ENCODE assay signal across 30 cellular contexts in genomic region chr2:143823856-143824255, GRCh38.
"Had no signal": no experiment of that assay in that cellular context is flagged by ENCODE, and none has a peak within 500 bp of the region (broad histone marks: within the 10 kb centered on the region; RNA-seq: fewer than 3 reads in every experiment).

No MANE protein-coding gene starts in this region.

- DNase-seq: activated CD4-positive, alpha-beta T cell treated with anti-CD3 and anti-CD28 coated beads for 4 hours; activated CD4-positive, alpha-beta T cell treated with anti-CD3 and anti-CD28 coated beads, Interleukin-2, amount 50 U/mL, for 4 hours; activated effector memory CD4-positive, alpha-beta T cell treated with anti-CD3 and anti-CD28 coated beads, Interleukin-2, amount 50 U/mL, for 16 hours; activated naive CD4-positive, alpha-beta T cell treated with anti-CD3 and anti-CD28 coated beads for 36 hours; activated naive CD8-positive, alpha-beta T cell treated with anti-CD3 and anti-CD28 coated beads for 36 hours; activated T-cell treated with anti-CD3 and anti-CD28 coated beads, Interleukin-2, amount 50 U/mL, for 1 hour; adrenal gland; brain microvascular endothelial cell; cortex of kidney; effector memory CD8-positive, alpha-beta T cell; erythroblast; hippocampal formation; kidney; left colon; mammary epithelial cell; naive thymus-derived CD4-positive, alpha-beta T cell; nucleus accumbens; psoas muscle; sigmoid colon; stimulated activated CD4-positive, alpha-beta T cell treated with anti-CD3 and anti-CD28 coated beads, Interleukin-15, amount 100 ng/mL, for 24 hours; stimulated activated CD4-positive, alpha-beta T cell treated with anti-CD3 and anti-CD28 coated beads, Interleukin-2, amount 100 ng/mL, for 24 hours; stimulated activated naive B cell treated with anti-CD40 and anti-IgM and Interleukin-4, amounts not matched to agents 10 μg/mL and 1 μg/mL and 100 μg/mL, for 72 hours; stomach; T-helper 9 cell; thyroid gland had no signal

- H2AFZ ChIP-seq: parathyroid adenoma had no signal

- H3K9ac ChIP-seq: parathyroid adenoma had no signal

- H3K79me2 ChIP-seq: parathyroid adenoma had no signal

- H3K4me1 ChIP-seq: adrenal gland, ascending aorta, gastroesophageal sphincter, parathyroid adenoma, psoas muscle, sigmoid colon, stomach, thyroid gland had no signal

- H3K36me3 ChIP-seq: adrenal gland, ascending aorta, brain microvascular endothelial cell, gastroesophageal sphincter, sigmoid colon, stomach, thyroid gland had no signal

- H3K4me2 ChIP-seq: smooth muscle cell had no signal

- H3K27ac ChIP-seq: adrenal gland, ascending aorta, brain microvascular endothelial cell, gastroesophageal sphincter, parathyroid adenoma, psoas muscle, sigmoid colon, stomach, thyroid gland, VCaP had no signal

- H3K4me3 ChIP-seq: adrenal gland, ascending aorta, gastroesophageal sphincter, psoas muscle, sigmoid colon, smooth muscle cell, stomach, thyroid gland had no signal

- H3K27me3 ChIP-seq: adrenal gland, ascending aorta, brain microvascular endothelial cell, gastroesophageal sphincter, sigmoid colon, stomach, thyroid gland had no signal

- H3K9me3 ChIP-seq: adrenal gland, ascending aorta, gastroesophageal sphincter, psoas muscle, sigmoid colon, stomach, thyroid gland had no signal
